Comparison of ENCODE assay signal across 11 cellular contexts in genomic region chr17:57707892-57708291, GRCh38. TPM values are rescaled to one million over a fixed set of nuclear protein-coding genes. Genes with fewer than 3 reads are reported as not detected.
DNase-seq lines count a peak whose midpoint lies in the region; ATAC-seq and TF ChIP-seq lines count a peak whose summit lies in the region.
"Had no signal": no experiment of that assay in that cellular context is flagged by ENCODE, and none has a peak within 500 bp of the region (broad histone marks: within the 10 kb centered on the region; RNA-seq: fewer than 3 reads in every experiment).

No MANE protein-coding gene starts in this region.

- H3K27ac ChIP-seq in colonic mucosa, result no peak overlapping the region

- H3K27me3 ChIP-seq in colonic mucosa, result no peaks in the 10 kb centered on the region

- H3K9ac ChIP-seq in colonic mucosa (ENCODE audit: low read depth in 2 of 2, low read length in 2 of 2), result no peak overlapping the region

- H3K4me3 ChIP-seq in colonic mucosa, result no peak overlapping the region

- intact Hi-C loops in Right ventricle myocardium superior (cut with DNase I) (no loop called here), colonic mucosa (cut with DNase I) (no loop called here)

- in situ Hi-C loops in G401 (cut with HindIII; ENCODE audit: low sequenced_read_pairs), result no loop called here

- DNase-seq in G401 (ENCODE audit: low spot score) (peak; percentile 16), NCI-H2227 treated with DMSO at 0.1 percent for 48 hours (lab: John Stamatoyannopoulos, UW) (peak; percentile 29), Right ventricle myocardium superior (no peak), occipital lobe (lab: John Stamatoyannopoulos, UW) (peak; percentile 13), colonic mucosa (no peak), EL (no peak)

- TF ChIP-seq CTCF in colonic mucosa (IDR thresholded peaks at IDR 0.05), result no peak

- ATAC-seq in Right ventricle myocardium superior (ENCODE audit: poor library complexity) (peak; percentile 45), GM21360 (IDR thresholded peaks at IDR 0.05; ENCODE audit: unreplicated experiment) (no peak), GM21576 (IDR thresholded peaks at IDR 0.05; ENCODE audit: unreplicated experiment) (no peak)

- H3K4me1 ChIP-seq in colonic mucosa, result no peaks in the 10 kb centered on the region

- H3K36me3 ChIP-seq in colonic mucosa, result no peaks in the 10 kb centered on the region

- no peaks in the 10 kb centered on the region for H3K9me3 ChIP-seq in colonic mucosa

RNA-seq across cellular contexts. Expression of gene CCDC182, which starts 37.2 kb away (rescaled TPM):
- not detected in 2 replicates for total RNA-seq in G401 (2014; rRNA removed; shearing (Covaris generic))
- total RNA-seq in Right ventricle myocardium superior (not detected), occipital lobe (0.31 TPM), colonic mucosa (not detected)
- total RNA-seq: activated T-helper 2 cell treated with anti-CD3 and anti-CD28 coated beads, Interferon-gamma antibody, Interleukin-2, Interleukin-4, amounts not matched to agents 10 μg/mL and 5 μg/mL and 100 μg/mL, durations not matched to agents 14 hours and 24 hours and 36 hours; Daoy; endothelial cell of umbilical vein had no signal

Comparison
In these comparisons a context has a peak if more than half of its experiments do, and no peak if none do; other contexts are left out.
1. DNase-seq: peak in G401 (single experiment), NCI-H2227 treated with DMSO at 0.1 percent for 48 hours (single experiment) and occipital lobe (single experiment); none in Right ventricle myocardium superior (single experiment), colonic mucosa (single experiment) and EL (single experiment).